ENCODE assay signal across 26 cellular contexts in the genomic region with DNA sequence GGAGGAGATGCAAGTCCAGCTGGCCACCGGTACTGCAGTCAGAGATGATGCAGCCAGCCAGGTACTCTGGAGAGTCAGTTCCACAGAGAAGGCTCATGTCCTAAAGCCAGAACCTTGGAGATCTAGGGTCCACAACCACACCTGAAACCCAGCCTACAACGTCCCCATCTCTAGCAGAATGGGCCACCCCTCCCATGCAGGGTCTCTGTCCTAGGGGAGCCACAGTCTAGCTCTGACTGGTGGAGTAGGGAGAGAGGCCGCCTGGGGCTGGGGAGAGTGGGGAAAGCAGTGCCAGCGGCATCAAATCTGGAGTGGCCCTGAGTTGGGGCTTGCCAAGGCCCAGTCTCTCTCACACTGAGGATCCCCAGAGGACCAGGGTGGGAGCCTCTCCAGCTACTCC. TPM values are rescaled to one million over a fixed set of nuclear protein-coding genes. Genes with fewer than 3 reads are reported as not detected.
"Had no signal": no experiment of that assay in that cellular context is flagged by ENCODE, and none has a peak within 500 bp of the region (broad histone marks: within the 10 kb centered on the region; RNA-seq: fewer than 3 reads in every experiment).

No MANE protein-coding gene starts in this region.

- FAIRE-seq: pancreas had no signal

- DNase-seq: activated CD4-positive, alpha-beta T cell treated with anti-CD3 and anti-CD28 coated beads for 4 hours; activated CD4-positive, alpha-beta T cell treated with anti-CD3 and anti-CD28 coated beads, Interleukin-2, amount 50 U/mL, for 4 hours; activated gamma-delta T cell; activated naive CD4-positive, alpha-beta T cell treated with anti-CD3 and anti-CD28 coated beads, Interleukin-2, amount 10 ng/mL, durations not matched to agents 7 days and 5 days; activated naive CD8-positive, alpha-beta T cell treated with anti-CD3 and anti-CD28 coated beads, Interleukin-2, amount 10 ng/mL, durations not matched to agents 7 days and 5 days; activated T-cell treated with anti-CD3 and anti-CD28 coated beads, Interleukin-2, amount 50 U/mL, for 1 hour; endodermal cell; foreskin keratinocyte; kidney glomerular epithelial cell; mammary epithelial cell; naive thymus-derived CD4-positive, alpha-beta T cell; stimulated activated CD4-positive, alpha-beta T cell treated with anti-CD3 and anti-CD28 coated beads, Interleukin-2, amount 100 ng/mL, for 48 hours; stimulated activated naive CD8-positive, alpha-beta T cell treated with anti-CD3 and anti-CD28 coated beads, Interleukin-15, Interleukin-2, amounts not matched to agents 100 U/mL and 50 U/mL, for 24 hours; T-helper 1 cell; testis had no signal

- H3K27me3 ChIP-seq: ascending aorta, cardiac muscle cell, esophagus muscularis mucosa, foreskin keratinocyte, heart left ventricle, left lung, pancreas, right atrium auricular region, testis, vagina had no signal

- H3K4me3 ChIP-seq: ascending aorta, cardiac muscle cell, esophagus muscularis mucosa, heart left ventricle, left lung, pancreas, right atrium auricular region, testis, vagina had no signal

- H3K9me3 ChIP-seq: ascending aorta, esophagus muscularis mucosa, left lung, pancreas, testis, vagina had no signal

- H3K4me1 ChIP-seq: foreskin keratinocyte, pancreas had no signal

- H3K27ac ChIP-seq: ascending aorta, cardiac muscle cell, esophagus muscularis mucosa, foreskin keratinocyte, heart left ventricle, left lung, pancreas, right atrium auricular region, testis, vagina had no signal

- ATAC-seq: foreskin keratinocyte; heart left ventricle; left lung; naive thymus-derived CD4-positive, alpha-beta T cell; pancreas; stimulated activated naive CD8-positive, alpha-beta T cell treated with anti-CD3 and anti-CD28 coated beads, Interleukin-15, Interleukin-2, amounts not matched to agents 100 U/mL and 50 U/mL, for 24 hours had no signal

RNA-seq across cellular contexts. Expression of a gene that starts 43.5 kb away (rescaled TPM):
- total RNA-seq: activated naive CD8-positive, alpha-beta T cell treated with anti-CD3 and anti-CD28 coated beads, Interleukin-2, amount 10 ng/mL, durations not matched to agents 7 days and 5 days; activated T-helper 1 cell treated with anti-CD3 and anti-CD28 coated beads, Interleukin-12 subunit alpha, Interleukin-12 subunit beta, Interleukin-2, Interleukin-4 antibody, amounts not matched to agents 30 ng/mL and 10 ng/mL and 1 ng/mL, durations not matched to agents 14 hours and 24 hours and 36 hours; foreskin keratinocyte; naive thymus-derived CD4-positive, alpha-beta T cell had no signal
- polyA plus RNA-seq: foreskin keratinocyte; mammary epithelial cell; naive thymus-derived CD4-positive, alpha-beta T cell; neural cell had no signal

RNA-seq across cellular contexts. Expression of a gene that starts 57.8 kb away (rescaled TPM):
- total RNA-seq: activated naive CD8-positive, alpha-beta T cell treated with anti-CD3 and anti-CD28 coated beads, Interleukin-2, amount 10 ng/mL, durations not matched to agents 7 days and 5 days; activated T-helper 1 cell treated with anti-CD3 and anti-CD28 coated beads, Interleukin-12 subunit alpha, Interleukin-12 subunit beta, Interleukin-2, Interleukin-4 antibody, amounts not matched to agents 30 ng/mL and 10 ng/mL and 1 ng/mL, durations not matched to agents 14 hours and 24 hours and 36 hours; foreskin keratinocyte; mammary epithelial cell; naive thymus-derived CD4-positive, alpha-beta T cell; pulmonary artery endothelial cell; vagina had no signal
- polyA plus RNA-seq: foreskin keratinocyte; mammary epithelial cell; naive thymus-derived CD4-positive, alpha-beta T cell had no signal
